Comparison of ENCODE assay signal across 6 cellular contexts in the genomic region with DNA sequence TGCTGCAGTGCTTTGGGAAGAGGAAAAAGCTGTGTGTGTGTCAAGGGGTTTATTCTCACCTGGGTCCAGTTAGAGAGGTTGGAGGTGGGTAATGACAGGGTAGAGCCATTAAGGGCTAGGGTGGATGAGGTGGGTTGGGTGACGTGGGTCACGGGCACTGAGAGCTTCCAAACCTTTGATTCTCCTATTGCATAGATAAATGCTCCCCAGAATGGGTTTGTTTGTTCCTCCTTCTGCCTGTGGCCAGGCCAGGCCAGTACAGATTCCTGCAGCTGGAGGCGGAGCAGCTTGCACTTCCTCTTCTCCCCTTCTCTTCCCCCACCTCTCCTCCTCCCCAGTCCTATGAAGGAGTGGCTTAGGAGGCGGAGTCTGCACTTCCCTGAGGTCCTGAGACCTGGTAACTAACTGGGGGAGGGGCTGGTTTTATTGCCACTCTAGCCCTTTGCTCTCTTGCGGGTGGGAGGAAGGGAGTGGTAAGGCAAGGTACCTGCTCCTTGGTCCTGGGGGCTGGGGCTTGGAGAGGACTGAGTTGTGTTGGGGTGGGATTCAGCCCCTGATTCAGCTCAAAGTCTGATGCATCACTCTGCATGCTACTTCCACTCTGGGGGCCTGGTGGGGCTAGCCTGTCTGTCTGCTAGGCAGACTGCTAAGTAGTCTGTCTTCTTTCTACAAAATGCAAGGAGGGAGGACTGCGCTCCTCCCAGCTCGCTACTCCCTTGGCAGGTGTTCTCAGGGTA. TPM values are rescaled to one million over a fixed set of nuclear protein-coding genes. Genes with fewer than 3 reads are reported as not detected.
A peak's percentile ranks its signal among the peaks of the same experiment; 100 is the strongest.
DNase-seq lines count a peak whose midpoint lies in the region; ATAC-seq, FAIRE-seq and TF ChIP-seq lines count a peak whose summit lies in the region.

No MANE protein-coding gene starts in this region.

- no peaks in the 10 kb centered on the region for H3K27me3 ChIP-seq in SJCRH30
- no peaks in the 10 kb centered on the region for H3K27me3 ChIP-seq in uterus

- H3K36me3 ChIP-seq in SJCRH30 (no peaks in the 10 kb centered on the region), kidney (ENCODE audit: control insufficient read depth in 1 of 2, insufficient read depth in 2 of 2, low read length in 2 of 2) (peaks cover 0 to 2% of the 10 kb centered on the region in 2 donors), uterus (no peaks in the 10 kb centered on the region)

- intact Hi-C loops in kidney (cut with DNase I): no loop called here
- intact Hi-C loops in uterus (cut with DNase I; ENCODE audit: low total_unique reads): no loop called here

- H3K27ac ChIP-seq in SJCRH30: no peak overlapping the region
- H3K27ac ChIP-seq in kidney (ENCODE audit: low read depth in 2 of 2, low read length in 2 of 2): peak overlapping the region; percentile 89 to 93
- no peak overlapping the region for H3K27ac ChIP-seq in uterus

- TF ChIP-seq POLR2A in uterus (IDR thresholded peaks at IDR 0.05): no peak

- TF ChIP-seq CTCF in kidney (IDR thresholded peaks at IDR 0.05; ENCODE audit: borderline replicate concordance, extremely low read depth, insufficient read depth) (no peak), uterus (IDR thresholded peaks at IDR 0.05) (no peak)

- H3K9me3 ChIP-seq in SJCRH30 (replicated peaks) (no peaks in the 10 kb centered on the region), kidney (ENCODE audit: control insufficient read depth in 1 of 2, low read length in 2 of 2) (no peaks in the 10 kb centered on the region), uterus (no peaks in the 10 kb centered on the region)

- peak; percentile 54 for ATAC-seq in HG03039 (IDR thresholded peaks at IDR 0.05; ENCODE audit: unreplicated experiment)

- DNase-seq in EL (peak; percentile 58), SJCRH30 (peak; percentile 42 to 58), kidney (peak; percentile 86), SW 1271 (lab: John Stamatoyannopoulos, UW) (no peak), uterus (no peak)

- FAIRE-seq in kidney (lab: Jason Lieb, UNC): no peak

- H3K4me1 ChIP-seq in SJCRH30 (peaks cover 31% of the 10 kb centered on the region), kidney (ENCODE audit: control insufficient read depth in 1 of 2, insufficient read depth in 1 of 2, low read depth in 1 of 2, low read length in 2 of 2) (peaks cover 26 to 32% of the 10 kb centered on the region in 2 donors), uterus (peaks cover 0 to 11% of the 10 kb centered on the region in 2 donors)

- H3K4me3 ChIP-seq in SJCRH30 (no peak overlapping the region), kidney (ENCODE audit: low read length in 2 of 2) (peak overlapping the region; percentile 36 to 67), uterus (no peak overlapping the region)

- H3K9ac ChIP-seq in kidney (ENCODE audit: low read length in 2 of 2): peak overlapping the region in 1 of 2 donors; percentile 82

RNA-seq across cellular contexts. Expression of gene SPINT1, which starts 3.5 kb away (rescaled TPM):
- total RNA-seq in SJCRH30 (2014; rRNA removed; shearing (Covaris generic)): not detected in 2 replicates
- total RNA-seq in kidney (114 TPM), uterus (10 to 100 TPM in 1 of 4 donors, 1 to 10 TPM in 2, not detected in 1; 2.0 to 38.1 (median 2.3) TPM)
- polyA plus RNA-seq in kidney (ENCODE audit: insufficient read depth, low read depth, low replicate concordance): 112 TPM

RNA-seq across cellular contexts. Expression of gene PPP1R14D, which starts 18.9 kb away (rescaled TPM):
- total RNA-seq in SJCRH30 (2014; rRNA removed; shearing (Covaris generic)): not detected in 2 replicates
- total RNA-seq in kidney (not detected), uterus (not detected)
- 4.0 TPM for polyA plus RNA-seq in kidney (ENCODE audit: insufficient read depth, low read depth, low replicate concordance)

RNA-seq across cellular contexts. Expression of gene RHOV, which starts 26.6 kb away (rescaled TPM):
- 0.61 and 0.84 TPM in 2 replicates for total RNA-seq in SJCRH30 (2014; rRNA removed; shearing (Covaris generic))
- total RNA-seq in kidney (3.0 TPM), uterus (under 1 TPM in 1 of 4 donors, not detected in 3; 0.76 TPM)
- polyA plus RNA-seq in kidney (ENCODE audit: insufficient read depth, low read depth, low replicate concordance): 4.6 TPM

RNA-seq across cellular contexts. Expression of gene DNAJC17, which starts 40.1 kb away (rescaled TPM):
- total RNA-seq in SJCRH30 (2014; rRNA removed; shearing (Covaris generic)): 35.0 and 43.5 TPM in 2 replicates
- total RNA-seq in kidney (41.6 TPM), uterus (10 to 100 TPM in 3 of 4 donors, 1 to 10 TPM in 1; 6.1 to 79.4 (median 32.5) TPM)
- polyA plus RNA-seq in kidney (ENCODE audit: insufficient read depth, low read depth, low replicate concordance): 56.7 TPM

RNA-seq across cellular contexts. Expression of gene ZFYVE19, which starts 40.5 kb away (rescaled TPM):
- total RNA-seq in SJCRH30 (2014; rRNA removed; shearing (Covaris generic)): 10.6 and 14.1 TPM in 2 replicates
- total RNA-seq in kidney: 18.7 TPM
- 37.5 TPM for polyA plus RNA-seq in kidney (ENCODE audit: insufficient read depth, low read depth, low replicate concordance)
- total RNA-seq in uterus: 10 to 100 TPM in 3 of 4 donors, 1 to 10 TPM in 1; 5.6 to 37.5 (median 15.2) TPM

Comparison
In these comparisons a context has a peak if more than half of its experiments do, and no peak if none do; other contexts are left out.
1. DNase-seq: peak in EL (single experiment), SJCRH30 (2 of 2) and kidney (single experiment); none in SW 1271 (0 of 2) and uterus (0 of 2).
2. H3K27ac ChIP-seq: peak in kidney (2 of 2); none in SJCRH30 (single experiment) and uterus (0 of 2).
3. H3K4me3 ChIP-seq: peak in kidney (2 of 2); none in SJCRH30 (single experiment) and uterus (0 of 2).